2 cellular contexts compared by ENCODE assay signal in genomic region chr17:44067547-44067945, GRCh38.
TF ChIP-seq lines count a peak whose summit lies in the region.

No MANE protein-coding gene starts in this region.

TF ChIP-seq in SK-N-SH, 30 proteins besides CTCF, POLR2A, EP300 and RAD21 (continued from another document):
- TF ChIP-seq RCOR1 (IDR thresholded peaks at IDR 0.05; ENCODE audit: low read length) (no peak), FOXJ3 (CRISPR knock-in tag; IDR thresholded peaks at IDR 0.05) (no peak), NFIC (IDR thresholded peaks at IDR 0.05; ENCODE audit: borderline replicate concordance) (no peak), EZH2phosphoT487 (IDR thresholded peaks at IDR 0.05; ENCODE audit: borderline replicate concordance, low read depth) (no peak), REST (IDR thresholded peaks at IDR 0.05; ENCODE audit: low read depth, low read length) (no peak), ZBTB33 (IDR thresholded peaks at IDR 0.05; ENCODE audit: borderline replicate concordance, low read depth) (no peak), TCF12 (IDR thresholded peaks at IDR 0.05) (no peak), CHD2 (IDR thresholded peaks at IDR 0.05; ENCODE audit: low read length, partially characterized antibody) (no peak), RFX5 (IDR thresholded peaks at IDR 0.05; ENCODE audit: low read length) (no peak), FOSL2 (IDR thresholded peaks at IDR 0.05; ENCODE audit: borderline replicate concordance, low read depth) (no peak), ELF1 (IDR thresholded peaks at IDR 0.05) (no peak), PBX3 (IDR thresholded peaks at IDR 0.05) (no peak), MXI1 (IDR thresholded peaks at IDR 0.05; ENCODE audit: low read depth, low read length) (no peak), SMC3 (IDR thresholded peaks at IDR 0.05; ENCODE audit: low read depth, low read length) (no peak)
TF ChIP-seq in SK-N-SH: peak in this region for 0.

TF ChIP-seq in SK-N-SH treated with all-trans-retinoic acid at 6 μM for 48 hours, 23 proteins besides CTCF, POLR2A, EP300 and RAD21 (continued from another document):
- TF ChIP-seq TSHZ2 (CRISPR knock-in tag; IDR thresholded peaks at IDR 0.05) (no peak), TCF4 (CRISPR knock-in tag; IDR thresholded peaks at IDR 0.05; ENCODE audit: borderline replicate concordance) (no peak), RARB (CRISPR knock-in tag; IDR thresholded peaks at IDR 0.05) (no peak), POU6F1 (CRISPR knock-in tag; IDR thresholded peaks at IDR 0.05; ENCODE audit: borderline replicate concordance, low read depth) (no peak), BACH2 (CRISPR knock-in tag; IDR thresholded peaks at IDR 0.05; ENCODE audit: borderline replicate concordance) (no peak), PATZ1 (CRISPR knock-in tag; IDR thresholded peaks at IDR 0.05; ENCODE audit: borderline replicate concordance) (no peak), ZNF70 (CRISPR knock-in tag; IDR thresholded peaks at IDR 0.05) (no peak), TOX (CRISPR knock-in tag; IDR thresholded peaks at IDR 0.05; ENCODE audit: borderline replicate concordance) (no peak), ZC3H10 (CRISPR knock-in tag; IDR thresholded peaks at IDR 0.05) (no peak)
